In the genomic region with DNA sequence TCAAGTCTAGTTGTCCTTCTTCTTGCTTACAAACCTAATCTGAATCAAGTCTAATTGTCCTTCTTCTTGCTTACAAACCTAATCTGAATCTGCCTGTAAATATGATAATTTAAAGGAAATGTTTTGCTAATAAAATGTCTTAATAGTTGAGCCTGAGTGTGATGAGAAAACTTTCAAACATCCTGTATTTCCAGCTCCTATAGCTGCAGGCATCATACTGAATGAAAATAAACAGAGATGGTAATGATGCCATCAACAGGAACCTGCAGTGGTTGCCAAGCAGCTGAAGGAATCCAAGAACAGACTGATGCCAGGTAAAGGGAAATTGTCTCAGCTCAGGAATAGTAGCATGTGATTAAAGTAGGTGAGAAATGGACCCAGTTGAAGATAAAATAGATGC, we compare ENCODE assay signal across 9 cellular contexts.
"Had no signal": no experiment of that assay in that cellular context is flagged by ENCODE, and none has a peak within 500 bp of the region (broad histone marks: within the 10 kb centered on the region; RNA-seq: fewer than 3 reads in every experiment).

No MANE protein-coding gene starts in this region.

- H3K27ac ChIP-seq: GM23248 had no signal

- FAIRE-seq: HTR-8/SVneo, K562 had no signal

- H2AFZ ChIP-seq: GM23248 had no signal

- DNase-seq: GM23248, GOT3, H7, HFFc6, IMR-90 had no signal

- ATAC-seq: HCT116, K562 had no signal

- H3K4me3 ChIP-seq: GM23248, HAP-1, K562 had no signal

- H3K4me1 ChIP-seq: HAP-1 had no signal

- H3K36me3 ChIP-seq: HAP-1 had no signal

- H3K9ac ChIP-seq: GM23248 had no signal
